ENCODE assay signal across 19 cellular contexts in genomic region chr10:72746606-72747357, GRCh38. TPM values are rescaled to one million over a fixed set of nuclear protein-coding genes. Genes with fewer than 3 reads are reported as not detected.
DNase-seq lines count a peak whose midpoint lies in the region; ATAC-seq lines count a peak whose summit lies in the region.
"Had no signal": no experiment of that assay in that cellular context is flagged by ENCODE, and none has a peak within 500 bp of the region (broad histone marks: within the 10 kb centered on the region; RNA-seq: fewer than 3 reads in every experiment).

No MANE protein-coding gene starts in this region.

- H3K36me3 ChIP-seq in ectodermal cell (ENCODE audit: control insufficient read depth, insufficient read depth, low read length) (no peaks in the 10 kb centered on the region), mesendoderm (ENCODE audit: control insufficient read depth, insufficient read depth, low read length) (no peaks in the 10 kb centered on the region)
- H3K36me3 ChIP-seq: upper lobe of left lung had no signal

- peaks cover 5% of the 10 kb centered on the region for H3K79me2 ChIP-seq in mesendoderm (ENCODE audit: control insufficient read depth, insufficient read depth, low read length)

- H2BK120ac ChIP-seq in mesendoderm (ENCODE audit: low read depth, low read length) = no peak overlapping the region

- no peak overlapping the region for H2AK5ac ChIP-seq in mesendoderm (ENCODE audit: low read length)

- H3K9ac ChIP-seq in mesendoderm (ENCODE audit: low read length) = no peak overlapping the region
- H3K9ac ChIP-seq: parathyroid adenoma had no signal

- 96 to 98% methylated on average over 3 of the region's 3 CpGs for WGBS in ectodermal cell, 2 experiments
- WGBS in mesendoderm (ENCODE audit: extremely low coverage, insufficient coverage, low lambda C conversion rate) = no CpG with 5 or more reads among the region's 3 CpGs

- DNase-seq in activated CD4-positive, alpha-beta T cell treated with anti-CD3 and anti-CD28 coated beads, Interleukin-2, amount 10 ng/mL, durations not matched to agents 24 days and 14 days = peak; percentile 35
- no peak for DNase-seq in activated CD4-positive, alpha-beta T cell treated with anti-CD3 and anti-CD28 coated beads, Interleukin-2, amount 50 U/mL, for 1 hour
- DNase-seq in mesendoderm = no peak
- DNase-seq in activated gamma-delta T cell (lab: John Stamatoyannopoulos, UW) = no peak
- no peak for DNase-seq in COLO829 (ENCODE audit: low spot score)
- DNase-seq in effector CD8-positive, alpha-beta T cell (lab: John Stamatoyannopoulos, UW) = no peak
- DNase-seq: anterior cingulate cortex; CD4-positive, alpha-beta T cell; EL; KG1; NCI-H1417 treated with DMSO at 0.1 percent for 48 hours; NCI-H2171 treated with DMSO at 0.1 percent for 48 hours; NK-92 treated with Interleukin-12 subunit alpha and Interleukin-12 subunit beta, amount 100 ng/mL, for 24 hours; upper lobe of left lung had no signal

- H3K4me3 Mint-ChIP-seq in activated CD4-positive, alpha-beta T cell treated with anti-CD3 and anti-CD28 coated beads, Interleukin-2, amount 10 ng/mL, durations not matched to agents 24 days and 14 days = no peak overlapping the region
- H3K4me3 Mint-ChIP-seq: CD4-positive, alpha-beta T cell; stimulated activated memory B cell treated with anti-CD40 and anti-IgM and Interleukin-4, amounts not matched to agents 10 μg/mL and 1 μg/mL and 100 μg/mL, for 72 hours had no signal

- H2BK15ac ChIP-seq in mesendoderm (replicated peaks; ENCODE audit: low read depth) = no peak overlapping the region

- H3K4me2 ChIP-seq in mesendoderm (ENCODE audit: low read length) = no peak overlapping the region

- no peaks in the 10 kb centered on the region for H3K9me3 ChIP-seq in ectodermal cell (ENCODE audit: control insufficient read depth, low read length)
- H3K9me3 ChIP-seq: upper lobe of left lung had no signal

- no peak overlapping the region for H4K5ac ChIP-seq in mesendoderm (ENCODE audit: low read length)

- peaks cover 15% of the 10 kb centered on the region for H3K4me1 ChIP-seq in ectodermal cell (ENCODE audit: control insufficient read depth, insufficient read depth, low read length)
- H3K4me1 ChIP-seq in mesendoderm (ENCODE audit: control insufficient read depth, low read depth, low read length) = peaks cover 2% of the 10 kb centered on the region
- H3K4me1 ChIP-seq: parathyroid adenoma had no signal

- no peak overlapping the region for H2BK5ac ChIP-seq in mesendoderm (ENCODE audit: low read length)

- H3K4me3 ChIP-seq in ectodermal cell (ENCODE audit: insufficient read depth, low read depth, low read length) (no peak overlapping the region), mesendoderm (ENCODE audit: low read length) (no peak overlapping the region)
- H3K4me3 ChIP-seq: skin epidermis, upper lobe of left lung had no signal

- no peaks in the 10 kb centered on the region for H3K36me3 Mint-ChIP-seq in activated CD4-positive, alpha-beta T cell treated with anti-CD3 and anti-CD28 coated beads, Interleukin-2, amount 10 ng/mL, durations not matched to agents 24 days and 14 days (ENCODE audit: low read depth)

- H3K23ac ChIP-seq in mesendoderm (ENCODE audit: low read length) = no peak overlapping the region

- intact Hi-C loops in activated CD4-positive, alpha-beta T cell treated with anti-CD3 and anti-CD28 coated beads, Interleukin-2, amount 10 ng/mL, durations not matched to agents 24 days and 14 days (cut with micrococcal nuclease) = no loop called here

- H3K9me3 Mint-ChIP-seq in activated CD4-positive, alpha-beta T cell treated with anti-CD3 and anti-CD28 coated beads, Interleukin-2, amount 10 ng/mL, durations not matched to agents 24 days and 14 days = no peaks in the 10 kb centered on the region
- H3K9me3 Mint-ChIP-seq: CD4-positive, alpha-beta T cell; stimulated activated memory B cell treated with anti-CD40 and anti-IgM and Interleukin-4, amounts not matched to agents 10 μg/mL and 1 μg/mL and 100 μg/mL, for 72 hours had no signal

- H3K4ac ChIP-seq in mesendoderm (ENCODE audit: low read depth, low read length) = no peak overlapping the region

- H3K27ac ChIP-seq in ectodermal cell (ENCODE audit: insufficient read depth, low read depth, low read length, poor library complexity, severe bottlenecking) (peak overlapping the region; percentile 31), mesendoderm (ENCODE audit: low read depth, low read length) (no peak overlapping the region)
- H3K27ac ChIP-seq: parathyroid adenoma, upper lobe of left lung had no signal

- no peak for ATAC-seq in GM19467 (IDR thresholded peaks at IDR 0.05; ENCODE audit: unreplicated experiment)
- ATAC-seq: stimulated activated memory B cell treated with anti-CD40 and anti-IgM and Interleukin-4, amounts not matched to agents 10 μg/mL and 1 μg/mL and 100 μg/mL, for 72 hours had no signal

- H3K27me3 ChIP-seq in ectodermal cell (ENCODE audit: control insufficient read depth, insufficient read depth, low read length, poor library complexity, severe bottlenecking) (no peaks in the 10 kb centered on the region), mesendoderm (ENCODE audit: insufficient read depth, low read length, poor library complexity) (no peaks in the 10 kb centered on the region)
- H3K27me3 ChIP-seq: upper lobe of left lung had no signal

- H3K27me3 Mint-ChIP-seq in activated CD4-positive, alpha-beta T cell treated with anti-CD3 and anti-CD28 coated beads, Interleukin-2, amount 10 ng/mL, durations not matched to agents 24 days and 14 days = no peaks in the 10 kb centered on the region
- H3K27me3 Mint-ChIP-seq: CD4-positive, alpha-beta T cell; stimulated activated memory B cell treated with anti-CD40 and anti-IgM and Interleukin-4, amounts not matched to agents 10 μg/mL and 1 μg/mL and 100 μg/mL, for 72 hours had no signal

- H3K27ac Mint-ChIP-seq in activated CD4-positive, alpha-beta T cell treated with anti-CD3 and anti-CD28 coated beads, Interleukin-2, amount 10 ng/mL, durations not matched to agents 24 days and 14 days = no peak overlapping the region
- H3K27ac Mint-ChIP-seq: CD4-positive, alpha-beta T cell; stimulated activated memory B cell treated with anti-CD40 and anti-IgM and Interleukin-4, amounts not matched to agents 10 μg/mL and 1 μg/mL and 100 μg/mL, for 72 hours had no signal

- H3K18ac ChIP-seq in mesendoderm (ENCODE audit: low read length) = peak overlapping the region; percentile 51

- H3K79me1 ChIP-seq in mesendoderm (ENCODE audit: low read length) = peaks cover 6% of the 10 kb centered on the region

- H3K56ac ChIP-seq in mesendoderm (ENCODE audit: low read length) = no peak overlapping the region

- no peaks in the 10 kb centered on the region for H3K4me1 Mint-ChIP-seq in activated CD4-positive, alpha-beta T cell treated with anti-CD3 and anti-CD28 coated beads, Interleukin-2, amount 10 ng/mL, durations not matched to agents 24 days and 14 days
- H3K4me1 Mint-ChIP-seq: stimulated activated memory B cell treated with anti-CD40 and anti-IgM and Interleukin-4, amounts not matched to agents 10 μg/mL and 1 μg/mL and 100 μg/mL, for 72 hours had no signal

- H4K8ac ChIP-seq in mesendoderm (ENCODE audit: low read depth, low read length) = no peak overlapping the region

RNA-seq across cellular contexts. Expression of gene MCU, which starts 54.8 kb away (rescaled TPM):
- total RNA-seq in activated CD4-positive, alpha-beta T cell treated with anti-CD3 and anti-CD28 coated beads, Interleukin-2, amount 10 ng/mL, durations not matched to agents 24 days and 14 days = 13.5 and 15.9 TPM in 2 replicates
- 45.1 TPM for polyA plus RNA-seq in ectodermal cell (2013, experiment 1 of 4)
- 40.3 TPM for polyA plus RNA-seq in ectodermal cell (2013, experiment 2 of 4)
- polyA plus RNA-seq in ectodermal cell (2013, experiment 3 of 4) = 36.1 TPM
- polyA plus RNA-seq in ectodermal cell (2013, experiment 4 of 4) = 39.8 TPM
- polyA plus RNA-seq in mesendoderm (2013, experiment 1 of 2) = 30.9 TPM
- polyA plus RNA-seq in mesendoderm (2013, experiment 2 of 2) = 32.3 TPM
